ENCODE assay signal across 9 cellular contexts in genomic region chr10:118541718-118542117, GRCh38. TPM values are rescaled to one million over a fixed set of nuclear protein-coding genes. Genes with fewer than 3 reads are reported as not detected.
"Had no signal": no experiment of that assay in that cellular context is flagged by ENCODE, and none has a peak within 500 bp of the region (broad histone marks: within the 10 kb centered on the region; RNA-seq: fewer than 3 reads in every experiment).

No MANE protein-coding gene starts in this region.

- ATAC-seq: GM12878 had no signal

- H3K4me3 ChIP-seq: GM12878 had no signal

- FAIRE-seq: G401.6, GM12878, GM12891, GM12892, GM18507, GM19239 had no signal

- DNase-seq: GDM1, GF-D8 had no signal

RNA-seq across cellular contexts. Expression of gene PRLHR, which starts 53.7 kb away (rescaled TPM):
- total RNA-seq: G401, GM12878 had no signal
- polyA plus RNA-seq: GM12878 had no signal
